9 cellular contexts compared by ENCODE assay signal in genomic region chr5:135488727-135489465, GRCh38. TPM values are rescaled to one million over a fixed set of nuclear protein-coding genes. Genes with fewer than 3 reads are reported as not detected.
DNase-seq lines count a peak whose midpoint lies in the region; ATAC-seq and TF ChIP-seq lines count a peak whose summit lies in the region.
"Had no signal": no experiment of that assay in that cellular context is flagged by ENCODE, and none has a peak within 500 bp of the region (broad histone marks: within the 10 kb centered on the region; RNA-seq: fewer than 3 reads in every experiment).

No MANE protein-coding gene starts in this region.

- H3K23ac ChIP-seq in mesendoderm (ENCODE audit: low read length) = no peak overlapping the region

- intact Hi-C loops in colonic mucosa (cut with DNase I) = no loop called here
- intact Hi-C loops in CD4-positive, alpha-beta memory T cell (cut with micrococcal nuclease) = no loop called here

- TF ChIP-seq CTCF in colonic mucosa (IDR thresholded peaks at IDR 0.05) = no peak

- H3K36me3 ChIP-seq in colonic mucosa (no peaks in the 10 kb centered on the region), mesendoderm (ENCODE audit: control insufficient read depth, insufficient read depth, low read length) (no peaks in the 10 kb centered on the region)
- no peaks in the 10 kb centered on the region for H3K36me3 ChIP-seq in CD4-positive, alpha-beta memory T cell (ENCODE audit: insufficient read depth, low read length)

- no peak overlapping the region for H3K56ac ChIP-seq in mesendoderm (ENCODE audit: low read length)

- H3K4ac ChIP-seq in mesendoderm (ENCODE audit: low read depth, low read length) = no peak overlapping the region

- H3K9ac ChIP-seq in colonic mucosa (ENCODE audit: low read depth in 2 of 2, low read length in 2 of 2) (no peak overlapping the region), mesendoderm (ENCODE audit: low read length) (no peak overlapping the region)

- H2BK120ac ChIP-seq in mesendoderm (ENCODE audit: low read depth, low read length) = no peak overlapping the region

- no peak overlapping the region for H4K5ac ChIP-seq in mesendoderm (ENCODE audit: low read length)

- H3K4me1 Mint-ChIP-seq in CD4-positive, alpha-beta memory T cell = peaks cover 6 to 13% (median 8%) of the 10 kb centered on the region in 4 donors

- H3K27me3 Mint-ChIP-seq in CD4-positive, alpha-beta memory T cell = peaks cover 51% of the 10 kb centered on the region in 2 donors

- no peaks in the 10 kb centered on the region for H3K79me1 ChIP-seq in mesendoderm (ENCODE audit: low read length)

- H3K27me3 ChIP-seq in colonic mucosa = peaks cover 60% of the 10 kb centered on the region
- H3K27me3 ChIP-seq in mesendoderm (ENCODE audit: insufficient read depth, low read length, poor library complexity) = peaks cover 76% of the 10 kb centered on the region
- H3K27me3 ChIP-seq in CD4-positive, alpha-beta memory T cell (ENCODE audit: insufficient read depth, low read length) = peaks cover 18% of the 10 kb centered on the region

- H3K9me3 ChIP-seq in colonic mucosa = no peaks in the 10 kb centered on the region
- H3K9me3 ChIP-seq in CD4-positive, alpha-beta memory T cell (ENCODE audit: control insufficient read depth in 1 of 2, low read length in 2 of 2) = no peaks in the 10 kb centered on the region
- H3K9me3 ChIP-seq: mucosa of descending colon had no signal

- CTCF ChIA-PET in CD4-positive, alpha-beta memory T cell (lab: Charles Lee; ENCODE audit: partially characterized antibody) = no interaction called here

- H3K27ac ChIP-seq in colonic mucosa (no peak overlapping the region), mesendoderm (ENCODE audit: low read depth, low read length) (no peak overlapping the region)
- no peak overlapping the region for H3K27ac ChIP-seq in CD4-positive, alpha-beta memory T cell (ENCODE audit: low read depth, low read length)

- H3K79me2 ChIP-seq in mesendoderm (ENCODE audit: control insufficient read depth, insufficient read depth, low read length) = no peaks in the 10 kb centered on the region

- peak; percentile 83 for DNase-seq in ELR (ENCODE audit: low read depth)
- peak; percentile 77 for DNase-seq in NCI-H2227 treated with DMSO at 0.1 percent for 48 hours (lab: John Stamatoyannopoulos, UW)
- no peak for DNase-seq in colonic mucosa
- DNase-seq in mesendoderm = peak; percentile 91
- DNase-seq in SKM-1 treated with dmso at 0.1 percent for 144 hours (lab: John Stamatoyannopoulos, UW; ENCODE audit: unreplicated experiment) = no peak
- no peak for DNase-seq in CD4-positive, alpha-beta memory T cell
- DNase-seq in activated CD4-positive, alpha-beta T cell treated with anti-CD3 and anti-CD28 coated beads, Interleukin-2, amount 50 U/mL, for 4 hours = no peak

- no peak overlapping the region for H3K18ac ChIP-seq in mesendoderm (ENCODE audit: low read length)

- H3K4me3 ChIP-seq in colonic mucosa (peak overlapping the region; percentile 13), mesendoderm (ENCODE audit: low read length) (no peak overlapping the region)
- no peak overlapping the region for H3K4me3 ChIP-seq in CD4-positive, alpha-beta memory T cell (ENCODE audit: low read length in 2 of 2)
- H3K4me3 ChIP-seq: mucosa of descending colon had no signal

- H2BK5ac ChIP-seq in mesendoderm (ENCODE audit: low read length) = no peak overlapping the region

- ATAC-seq in GM21447 (IDR thresholded peaks at IDR 0.05; ENCODE audit: unreplicated experiment) = no peak
- ATAC-seq: mucosa of descending colon had no signal

- POLR2A ChIA-PET in CD4-positive, alpha-beta memory T cell (lab: Charles Lee; ENCODE audit: partially characterized antibody) = no interaction called here

- no peak overlapping the region for H2BK15ac ChIP-seq in mesendoderm (replicated peaks; ENCODE audit: low read depth)

- WGBS in mesendoderm (ENCODE audit: extremely low coverage, insufficient coverage, low lambda C conversion rate) = no CpG with 5 or more reads among the region's 44 CpGs

- no peak overlapping the region for H4K8ac ChIP-seq in mesendoderm (ENCODE audit: low read depth, low read length)

- no peak overlapping the region for H3K27ac Mint-ChIP-seq in CD4-positive, alpha-beta memory T cell

- H3K4me3 Mint-ChIP-seq in CD4-positive, alpha-beta memory T cell = peak overlapping the region in 1 of 8 donors; percentile 52

- no peaks in the 10 kb centered on the region for H3K36me3 Mint-ChIP-seq in CD4-positive, alpha-beta memory T cell

- no peaks in the 10 kb centered on the region for H3K9me3 Mint-ChIP-seq in CD4-positive, alpha-beta memory T cell

- peak overlapping the region; percentile 29 for H3K4me2 ChIP-seq in mesendoderm (ENCODE audit: low read length)

- H3K4me1 ChIP-seq in colonic mucosa = no peaks in the 10 kb centered on the region
- no peaks in the 10 kb centered on the region for H3K4me1 ChIP-seq in mesendoderm (ENCODE audit: control insufficient read depth, low read depth, low read length)
- no peaks in the 10 kb centered on the region for H3K4me1 ChIP-seq in CD4-positive, alpha-beta memory T cell (ENCODE audit: insufficient read depth, low read length)

- H2AK5ac ChIP-seq in mesendoderm (ENCODE audit: low read length) = no peak overlapping the region

RNA-seq across cellular contexts. Expression of gene TIFAB, which starts 36.7 kb away (rescaled TPM):
- total RNA-seq in colonic mucosa = under 1 TPM; 0.07 to 0.42 TPM
- not detected for polyA plus RNA-seq in mesendoderm (2013, experiment 1 of 2)
- not detected for polyA plus RNA-seq in mesendoderm (2013, experiment 2 of 2)
- under 1 TPM in 1 of 2 experiments, not detected in 1; 0.19 TPM for total RNA-seq in CD4-positive, alpha-beta memory T cell
- not detected for polyA plus RNA-seq in CD4-positive, alpha-beta memory T cell

RNA-seq across cellular contexts. Expression of gene DCANP1, which starts 41.7 kb away (rescaled TPM):
- not detected for total RNA-seq in colonic mucosa
- not detected for polyA plus RNA-seq in mesendoderm (2013, experiment 1 of 2)
- polyA plus RNA-seq in mesendoderm (2013, experiment 2 of 2) = not detected
- total RNA-seq in CD4-positive, alpha-beta memory T cell = not detected
- not detected for polyA plus RNA-seq in CD4-positive, alpha-beta memory T cell
- total RNA-seq: mucosa of descending colon had no signal

RNA-seq across cellular contexts. Expression of gene NEUROG1, which starts 46.9 kb away (rescaled TPM):
- not detected for total RNA-seq in colonic mucosa
- not detected for polyA plus RNA-seq in mesendoderm (2013, experiment 1 of 2)
- not detected for polyA plus RNA-seq in mesendoderm (2013, experiment 2 of 2)
- total RNA-seq in CD4-positive, alpha-beta memory T cell = not detected
- not detected for polyA plus RNA-seq in CD4-positive, alpha-beta memory T cell
- total RNA-seq: mucosa of descending colon had no signal

Comparison
In these comparisons a context has a peak if more than half of its experiments do, and no peak if none do; other contexts are left out.
1. DNase-seq: peak in ELR (single experiment), NCI-H2227 treated with DMSO at 0.1 percent for 48 hours (single experiment) and mesendoderm (single experiment); none in colonic mucosa (single experiment), SKM-1 treated with dmso at 0.1 percent for 144 hours (single experiment), CD4-positive, alpha-beta memory T cell (0 of 5) and activated CD4-positive, alpha-beta T cell treated with anti-CD3 and anti-CD28 coated beads, Interleukin-2, amount 50 U/mL, for 4 hours (0 of 2).